ENCODE assay signal across 14 cellular contexts in genomic region chrX:107451754-107452153, GRCh38. TPM values are rescaled to one million over a fixed set of nuclear protein-coding genes. Genes with fewer than 3 reads are reported as not detected.
A peak's percentile ranks its signal among the peaks of the same experiment; 100 is the strongest.
DNase-seq lines count a peak whose midpoint lies in the region; ATAC-seq and TF ChIP-seq lines count a peak whose summit lies in the region.
"Had no signal": no experiment of that assay in that cellular context is flagged by ENCODE, and none has a peak within 500 bp of the region (broad histone marks: within the 10 kb centered on the region; RNA-seq: fewer than 3 reads in every experiment).

No MANE protein-coding gene starts in this region.

- DNase-seq in stimulated activated naive CD8-positive, alpha-beta T cell treated with anti-CD3 and anti-CD28 coated beads, Interleukin-15, amount 100 ng/mL, for 72 hours, result no peak
- no peak for DNase-seq in stimulated activated naive CD8-positive, alpha-beta T cell treated with anti-CD3 and anti-CD28 coated beads, Interleukin-15, Interleukin-2, amounts not matched to agents 100 U/mL and 50 U/mL, for 24 hours
- DNase-seq in medulla oblongata (ENCODE audit: extremely low spot score) (peak; percentile 5), NCI-H446 treated with DMSO at 0.1 percent for 48 hours (lab: John Stamatoyannopoulos, UW) (no peak), GM13977 (ENCODE audit: low spot score) (no peak)
- DNase-seq: activated CD8-positive, alpha-beta T cell treated with anti-CD3 and anti-CD28 coated beads, Interleukin-2, amount 10 ng/mL, durations not matched to agents 7 days and 5 days; dermis blood vessel endothelial cell; esophagus squamous epithelium; stimulated activated naive CD4-positive, alpha-beta T cell treated with Interleukin-2 at 50 U/mL for 16 hours had no signal

- H3K4me3 Mint-ChIP-seq in stimulated activated naive CD8-positive, alpha-beta T cell treated with anti-CD3 and anti-CD28 coated beads, Interleukin-15, amount 100 ng/mL, for 72 hours, result peak overlapping the region; percentile 35 to 71
- peak overlapping the region; percentile 55 for H3K4me3 Mint-ChIP-seq in activated T-helper 17 cell treated with anti-CD3 and anti-CD28 coated beads, Interleukin-2, amount 50 U/mL, for 72 hours
- H3K4me3 Mint-ChIP-seq: activated CD8-positive, alpha-beta T cell treated with anti-CD3 and anti-CD28 coated beads, Interleukin-2, amount 10 ng/mL, durations not matched to agents 7 days and 5 days had no signal

- no peaks in the 10 kb centered on the region for H3K9me3 Mint-ChIP-seq in stimulated activated naive CD8-positive, alpha-beta T cell treated with anti-CD3 and anti-CD28 coated beads, Interleukin-15, amount 100 ng/mL, for 72 hours
- no peaks in the 10 kb centered on the region for H3K9me3 Mint-ChIP-seq in activated T-helper 17 cell treated with anti-CD3 and anti-CD28 coated beads, Interleukin-2, amount 50 U/mL, for 72 hours
- H3K9me3 Mint-ChIP-seq: activated T-helper 2 cell treated with anti-CD3 and anti-CD28 coated beads, Interferon-gamma antibody, Interleukin-2, Interleukin-4, amounts not matched to agents 10 μg/mL and 5 μg/mL and 100 μg/mL, durations not matched to agents 14 hours and 24 hours and 36 hours had no signal

- H3K36me3 Mint-ChIP-seq in activated T-helper 17 cell treated with anti-CD3 and anti-CD28 coated beads, Interleukin-2, amount 50 U/mL, for 72 hours (ENCODE audit: low read depth), result no peaks in the 10 kb centered on the region

- ATAC-seq in stimulated activated naive CD8-positive, alpha-beta T cell treated with anti-CD3 and anti-CD28 coated beads, Interleukin-15, amount 100 ng/mL, for 72 hours, result no peak
- no peak for ATAC-seq in stimulated activated naive CD8-positive, alpha-beta T cell treated with anti-CD3 and anti-CD28 coated beads, Interleukin-15, Interleukin-2, amounts not matched to agents 100 U/mL and 50 U/mL, for 24 hours
- no peak for ATAC-seq in activated T-helper 17 cell treated with anti-CD3 and anti-CD28 coated beads, Interleukin-2, amount 50 U/mL, for 72 hours (replicated peaks)
- ATAC-seq in HG02678 (IDR thresholded peaks at IDR 0.05; ENCODE audit: unreplicated experiment) (no peak), HG03025 (IDR thresholded peaks at IDR 0.05; ENCODE audit: low FRiP score, unreplicated experiment) (no peak)
- ATAC-seq: activated CD8-positive, alpha-beta T cell treated with anti-CD3 and anti-CD28 coated beads, Interleukin-2, amount 10 ng/mL, durations not matched to agents 7 days and 5 days had no signal

- peaks cover 29% of the 10 kb centered on the region for H3K4me1 Mint-ChIP-seq in stimulated activated naive CD8-positive, alpha-beta T cell treated with anti-CD3 and anti-CD28 coated beads, Interleukin-15, amount 100 ng/mL, for 72 hours
- H3K4me1 Mint-ChIP-seq in activated T-helper 17 cell treated with anti-CD3 and anti-CD28 coated beads, Interleukin-2, amount 50 U/mL, for 72 hours, result peaks cover 6% of the 10 kb centered on the region

- no peak overlapping the region for H3K27ac Mint-ChIP-seq in stimulated activated naive CD8-positive, alpha-beta T cell treated with anti-CD3 and anti-CD28 coated beads, Interleukin-15, amount 100 ng/mL, for 72 hours
- no peak overlapping the region for H3K27ac Mint-ChIP-seq in activated T-helper 17 cell treated with anti-CD3 and anti-CD28 coated beads, Interleukin-2, amount 50 U/mL, for 72 hours
- H3K27ac Mint-ChIP-seq: activated CD8-positive, alpha-beta T cell treated with anti-CD3 and anti-CD28 coated beads, Interleukin-2, amount 10 ng/mL, durations not matched to agents 7 days and 5 days; activated T-helper 2 cell treated with anti-CD3 and anti-CD28 coated beads, Interferon-gamma antibody, Interleukin-2, Interleukin-4, amounts not matched to agents 10 μg/mL and 5 μg/mL and 100 μg/mL, durations not matched to agents 14 hours and 24 hours and 36 hours had no signal

- in situ Hi-C loops in GM13977 (cut with MboI; ENCODE audit: low pct_unique_long_range_greater_than_20kb, low sequenced_read_pairs, unreplicated experiment), result no loop called here

- peaks cover 25% of the 10 kb centered on the region for H3K27me3 Mint-ChIP-seq in stimulated activated naive CD8-positive, alpha-beta T cell treated with anti-CD3 and anti-CD28 coated beads, Interleukin-15, amount 100 ng/mL, for 72 hours
- peaks cover 40% of the 10 kb centered on the region for H3K27me3 Mint-ChIP-seq in activated T-helper 17 cell treated with anti-CD3 and anti-CD28 coated beads, Interleukin-2, amount 50 U/mL, for 72 hours

- TF ChIP-seq CTCF in GM13977 (IDR thresholded peaks at IDR 0.05; ENCODE audit: extremely low read depth, insufficient read depth, missing control alignments), result no peak

RNA-seq across cellular contexts. Expression of gene FRMPD3, which starts 2.3 kb away (rescaled TPM):
- not detected for total RNA-seq in activated T-helper 17 cell treated with anti-CD3 and anti-CD28 coated beads, Interleukin-2, amount 50 U/mL, for 72 hours
- total RNA-seq: activated T-helper 2 cell treated with anti-CD3 and anti-CD28 coated beads, Interferon-gamma antibody, Interleukin-2, Interleukin-4, amounts not matched to agents 10 μg/mL and 5 μg/mL and 100 μg/mL, durations not matched to agents 14 hours and 24 hours and 36 hours; dermis blood vessel endothelial cell; SJSA1 had no signal
